36 cellular contexts compared by ENCODE assay signal in genomic region chr7:107034553-107034952, GRCh38. TPM values are rescaled to one million over a fixed set of nuclear protein-coding genes. Genes with fewer than 3 reads are reported as not detected.
"Had no signal": no experiment of that assay in that cellular context is flagged by ENCODE, and none has a peak within 500 bp of the region (broad histone marks: within the 10 kb centered on the region; RNA-seq: fewer than 3 reads in every experiment).

No MANE protein-coding gene starts in this region.

- H3K27me3 ChIP-seq: MG63 had no signal

- H3K4me3 ChIP-seq: MG63 had no signal

- DNase-seq: Karpas-422, Kasumi-1, MG63, MM.1S, MV-4-11, NCI-H1048, NCI-H1092, NCI-H1092 treated with DMSO at 0.1 percent for 48 hours, NCI-H1105, NCI-H1105 treated with DMSO at 0.1 percent for 48 hours, NCI-H1417, NCI-H1417 treated with DMSO at 0.1 percent for 48 hours, NCI-H1436, NCI-H1436 treated with DMSO at 0.1 percent for 48 hours, NCI-H146, NCI-H1694, NCI-H1694 treated with DMSO at 0.1 percent for 48 hours, NCI-H187, NCI-H187 treated with DMSO at 0.1 percent for 48 hours, NCI-H1930, NCI-H2029, NCI-H2029 treated with DMSO at 0.1 percent for 48 hours, NCI-H2081, NCI-H2081 treated with DMSO at 0.1 percent for 48 hours, NCI-H2107, NCI-H2171, NCI-H2171 treated with DMSO at 0.1 percent for 48 hours, NCI-H226, NCI-H345, NCI-H446, NCI-H446 treated with DMSO at 0.1 percent for 48 hours, NCI-H510A, NCI-H510A treated with DMSO at 0.1 percent for 48 hours, NCI-H524, NCI-H524 treated with DMSO at 0.1 percent for 48 hours had no signal

- H3K36me3 ChIP-seq: MG63 had no signal

RNA-seq across cellular contexts. Expression of gene PRKAR2B, which starts 10.0 kb away (rescaled TPM):
- total RNA-seq: MCF 10A had no signal
